9 cellular contexts compared by ENCODE assay signal in the genomic region with DNA sequence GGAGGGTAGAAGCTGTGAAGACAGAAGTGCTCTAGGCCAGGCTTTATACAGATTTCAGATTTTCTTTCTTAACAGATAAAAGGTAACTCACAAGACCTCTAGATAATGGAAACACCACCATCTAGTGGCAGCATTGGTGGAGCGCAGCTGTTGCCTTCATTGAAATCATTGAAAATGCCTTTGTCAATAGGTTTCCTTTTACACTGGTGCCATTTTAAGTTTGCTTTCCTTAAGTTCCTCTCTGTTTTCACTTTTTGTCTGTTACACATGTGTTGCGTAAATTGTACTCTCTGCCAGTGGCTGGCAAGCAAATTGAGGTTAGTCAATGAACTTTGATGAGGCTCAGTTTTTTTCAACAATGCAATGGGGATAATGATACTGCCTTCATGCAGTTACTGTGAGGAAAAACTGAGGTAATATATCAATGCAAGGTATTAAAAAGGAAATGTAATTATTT. TPM values are rescaled to one million over a fixed set of nuclear protein-coding genes. Genes with fewer than 3 reads are reported as not detected.
A peak's percentile ranks its signal among the peaks of the same experiment; 100 is the strongest.
DNase-seq lines count a peak whose midpoint lies in the region; ATAC-seq and TF ChIP-seq lines count a peak whose summit lies in the region.
"Had no signal": no experiment of that assay in that cellular context is flagged by ENCODE, and none has a peak within 500 bp of the region (broad histone marks: within the 10 kb centered on the region; RNA-seq: fewer than 3 reads in every experiment).

No MANE protein-coding gene starts in this region.

- H3K9me2 ChIP-seq in OCI-LY1 (ENCODE audit: low read depth, low read length): no peaks in the 10 kb centered on the region

- H3K4me3 ChIP-seq in IMR-90 (ENCODE audit: insufficient read depth, low read depth, low read length) (no peak overlapping the region), OCI-LY1 (ENCODE audit: low read depth, low read length, poor library complexity, severe bottlenecking) (no peak overlapping the region), epithelial cell of proximal tubule (ENCODE audit: low read depth, low read length) (no peak overlapping the region)
- no peak overlapping the region for H3K4me3 ChIP-seq in naive thymus-derived CD4-positive, alpha-beta T cell (ENCODE audit: low read length)
- H3K4me3 ChIP-seq: BLaER1 treated with 17β-estradiol and CSF1 and Interleukin-3, amounts not matched to agents 10 nM and 100 nM had no signal

- H4K91ac ChIP-seq in IMR-90 (ENCODE audit: insufficient read depth, low read depth, low read length): no peak overlapping the region

- no peak overlapping the region for H2AFZ ChIP-seq in IMR-90 (replicated peaks; ENCODE audit: low read length, poor library complexity)
- no peak overlapping the region for H2AFZ ChIP-seq in OCI-LY1 (ENCODE audit: low read length)

- in situ Hi-C loops in IMR-90 (cut with MboI; ENCODE audit: low sequenced_read_pairs): loop anchor here (5.0 to 25.0 kb wide), 2 partner anchors 671 to 866 kb away; no protein-coding TSS in a partner anchor

- no peak overlapping the region; the same call in 1 of the 2 replicates for H2AK5ac ChIP-seq in IMR-90 (ENCODE audit: low read depth, low read length)

- H3K14ac ChIP-seq in IMR-90 (replicated peaks; ENCODE audit: low read depth, low read length): no peak overlapping the region

- H3K79me2 ChIP-seq in OCI-LY1 (ENCODE audit: insufficient read depth, low read length): no peaks in the 10 kb centered on the region

- POLR2A ChIA-PET in IMR-90 (lab: Charles Lee; ENCODE audit: unreplicated experiment): no interaction called here
- POLR2A ChIA-PET in naive thymus-derived CD4-positive, alpha-beta T cell (lab: Charles Lee): interaction anchor here (1.4 kb wide), 1 partner anchor 671 kb away, joined by 5 read pairs; no protein-coding TSS in a partner anchor

- no peaks in the 10 kb centered on the region for H3F3A ChIP-seq in OCI-LY1 (ENCODE audit: insufficient read depth, low read length)

- intact Hi-C loops in IMR-90 (cut with micrococcal nuclease): loop anchor here (1.0 to 5.0 kb wide), 3 partner anchors 176 to 852 kb away; no protein-coding TSS in a partner anchor
- intact Hi-C loops in naive thymus-derived CD4-positive, alpha-beta T cell (cut with micrococcal nuclease): loop anchor here (1.0 to 5.0 kb wide), 13 partner anchors 66 to 852 kb away; a partner anchor contains a TSS

- H3K27me3 ChIP-seq in IMR-90 (ENCODE audit: control insufficient read depth, insufficient read depth, low read length) (no peaks in the 10 kb centered on the region), OCI-LY1 (ENCODE audit: insufficient read depth, low read length) (no peaks in the 10 kb centered on the region)
- H3K27me3 ChIP-seq in naive thymus-derived CD4-positive, alpha-beta T cell (ENCODE audit: control insufficient read depth in 2 of 2, insufficient read depth in 2 of 2, low read length in 2 of 2): no peaks in the 10 kb centered on the region
- H3K27me3 ChIP-seq: BLaER1 treated with 17β-estradiol and CSF1 and Interleukin-3, amounts not matched to agents 10 nM and 100 nM had no signal

- no peak overlapping the region for H3K56ac ChIP-seq in IMR-90 (ENCODE audit: extremely low read depth, insufficient read depth, low read length)

- H2BK5ac ChIP-seq in IMR-90 (ENCODE audit: low read depth, low read length, poor library complexity, severe bottlenecking): no peak overlapping the region

- BruUV-seq in IMR-90 (replicated peaks; lab: Mats Ljungman, UMichigan): no TSS peak

- peaks cover 2% of the 10 kb centered on the region for H3K9me3 ChIP-seq in IMR-90 (ENCODE audit: control insufficient read depth, insufficient read depth, low read length)
- H3K9me3 ChIP-seq in OCI-LY1 (ENCODE audit: low read length): no peaks in the 10 kb centered on the region
- H3K9me3 ChIP-seq in naive thymus-derived CD4-positive, alpha-beta T cell (ENCODE audit: control insufficient read depth in 2 of 3, low read length in 3 of 3): no peaks in the 10 kb centered on the region

- H2BK120ac ChIP-seq in IMR-90 (ENCODE audit: low read depth, low read length): no peak overlapping the region

- peaks cover 0 to 7% (median 0%) of the 10 kb centered on the region in 5 donors for H3K27me3 Mint-ChIP-seq in naive thymus-derived CD4-positive, alpha-beta T cell

- H4K8ac ChIP-seq in IMR-90 (ENCODE audit: low read depth in 2 of 2, low read length in 2 of 2): no peak overlapping the region

- H3K23ac ChIP-seq in IMR-90 (ENCODE audit: low read depth, low read length): no peak overlapping the region

- peaks cover 31% of the 10 kb centered on the region for H3K36me3 ChIP-seq in IMR-90 (ENCODE audit: control insufficient read depth, insufficient read depth, low read length)
- no peaks in the 10 kb centered on the region for H3K36me3 ChIP-seq in OCI-LY1 (ENCODE audit: insufficient read depth, low read length)
- no peaks in the 10 kb centered on the region for H3K36me3 ChIP-seq in naive thymus-derived CD4-positive, alpha-beta T cell (ENCODE audit: control insufficient read depth in 2 of 3, insufficient read depth in 3 of 3, low read length in 3 of 3)

- H3K9me1 ChIP-seq in IMR-90 (ENCODE audit: insufficient read depth, low read length): no peaks in the 10 kb centered on the region

- no peak for TF ChIP-seq POLR2A in IMR-90 (IDR thresholded peaks at IDR 0.05; ENCODE audit: low read depth, low read length)

- no peak overlapping the region for H2BK15ac ChIP-seq in IMR-90 (ENCODE audit: low read depth, low read length)

- no peak overlapping the region for H4K5ac ChIP-seq in IMR-90 (ENCODE audit: low read depth, low read length)

- no peak overlapping the region for H3K27ac Mint-ChIP-seq in naive thymus-derived CD4-positive, alpha-beta T cell

- DNase-seq in activated gamma-delta T cell treated with Interleukin-2 at 50 U/mL for 16 hours: peak; percentile 72
- no peak for DNase-seq in activated gamma-delta T cell (lab: John Stamatoyannopoulos, UW)
- DNase-seq in IMR-90: peak; percentile 79
- peak; percentile 44 for DNase-seq in activated CD8-positive, alpha-beta memory T cell treated with anti-CD3 and anti-CD28 coated beads, Interleukin-2, amount 50 U/mL, for 24 hours (ENCODE audit: extremely low read depth)
- DNase-seq in epithelial cell of proximal tubule (ENCODE audit: low read depth): peak; percentile 19
- DNase-seq in naive thymus-derived CD4-positive, alpha-beta T cell: peak; percentile 35 to 76 (median 67)
- DNase-seq in stimulated activated CD8-positive, alpha-beta memory T cell treated with anti-CD3 and anti-CD28 coated beads, Interleukin-7, amount 100 ng/mL, for 48 hours (ENCODE audit: extremely low read depth in 1 of 2, low read depth in 1 of 2): peak; percentile 26 to 55

- no peak overlapping the region for H3K4me3 Mint-ChIP-seq in naive thymus-derived CD4-positive, alpha-beta T cell

- H3K9ac ChIP-seq in IMR-90 (ENCODE audit: low read depth, low read length) (no peak overlapping the region), OCI-LY1 (ENCODE audit: low read length) (no peak overlapping the region)
- H3K9ac ChIP-seq: BLaER1 treated with 17β-estradiol and CSF1 and Interleukin-3, amounts not matched to agents 10 nM and 100 nM had no signal

- H3K4me2 ChIP-seq in IMR-90 (ENCODE audit: low read depth, low read length) (no peak overlapping the region), OCI-LY1 (ENCODE audit: low read length) (no peak overlapping the region)

- H3K27ac ChIP-seq in IMR-90 (ENCODE audit: insufficient read depth, low read length) (no peak overlapping the region), OCI-LY1 (ENCODE audit: low read depth, low read length, poor library complexity, severe bottlenecking) (no peak overlapping the region)
- no peak overlapping the region for H3K27ac ChIP-seq in naive thymus-derived CD4-positive, alpha-beta T cell (ENCODE audit: low read depth, low read length)
- H3K27ac ChIP-seq: BLaER1 treated with 17β-estradiol and CSF1 and Interleukin-3, amounts not matched to agents 10 nM and 100 nM had no signal

- TF ChIP-seq CTCF in IMR-90 (conservative IDR thresholded peaks at IDR 0.05; ENCODE audit: low read depth, low read length) (peak; percentile 87), OCI-LY1 (IDR thresholded peaks at IDR 0.05; ENCODE audit: low read length) (peak; percentile 73), epithelial cell of proximal tubule (conservative IDR thresholded peaks at IDR 0.05; ENCODE audit: low read depth, low read length) (peak; percentile 96)

- no peak overlapping the region for H3K18ac ChIP-seq in IMR-90 (ENCODE audit: low read depth, low read length)

- dilution Hi-C loops in IMR-90 (cut with HindIII; ENCODE audit: low sequenced_read_pairs, unreplicated experiment): no loop called here

- H4K20me1 ChIP-seq in IMR-90 (ENCODE audit: insufficient read depth, low read length) (no peaks in the 10 kb centered on the region), OCI-LY1 (ENCODE audit: insufficient read depth, low read length) (no peaks in the 10 kb centered on the region)
- H4K20me1 ChIP-seq: BLaER1 treated with 17β-estradiol and CSF1 and Interleukin-3, amounts not matched to agents 10 nM and 100 nM had no signal

- peaks cover 0 to 25% (median 10%) of the 10 kb centered on the region in 11 donors for H3K9me3 Mint-ChIP-seq in naive thymus-derived CD4-positive, alpha-beta T cell

- no peak overlapping the region for H2AK9ac ChIP-seq in IMR-90 (replicated peaks; ENCODE audit: low read depth, low read length, poor library complexity)

- H3K4ac ChIP-seq in IMR-90 (ENCODE audit: low read depth, low read length): no peak overlapping the region

- CTCF ChIA-PET in IMR-90 (lab: Yijun Ruan, JAX): interaction anchor here (0.6 to 0.7 kb wide), 2 partner anchors 17 to 240 kb away, joined by 3 to 6 read pairs; no protein-coding TSS in a partner anchor
- CTCF ChIA-PET in naive thymus-derived CD4-positive, alpha-beta T cell (lab: Charles Lee): interaction anchor here (0.9 to 4.5 kb wide), 9 partner anchors 11 to 848 kb away, joined by 3 to 41 read pairs (median 4); no protein-coding TSS in a partner anchor

- WGBS in IMR-90 (ENCODE audit: extremely low coverage in 2 of 2, insufficient read length in 1 of 2), 2 experiments: no CpG with 5 or more reads among the region's 2 CpGs

- peaks cover 8 to 17% (median 11%) of the 10 kb centered on the region in 5 donors for H3K36me3 Mint-ChIP-seq in naive thymus-derived CD4-positive, alpha-beta T cell

- H3K79me1 ChIP-seq in IMR-90 (ENCODE audit: low read depth in 1 of 2, low read length in 2 of 2): no peaks in the 10 kb centered on the region; a peak in 1 of 4 replicates

- no peak overlapping the region for H2BK20ac ChIP-seq in IMR-90 (ENCODE audit: low read depth, low read length)

- ATAC-seq in IMR-90 (ENCODE audit: low read depth): peak; percentile 95
- peak; percentile 94 for ATAC-seq in naive thymus-derived CD4-positive, alpha-beta T cell

- no peaks in the 10 kb centered on the region for H3K4me1 ChIP-seq in IMR-90 (ENCODE audit: control insufficient read depth, insufficient read depth, low read length)
- H3K4me1 ChIP-seq in OCI-LY1 (ENCODE audit: insufficient read depth, low read length, severe bottlenecking): no peaks in the 10 kb centered on the region
- H3K4me1 ChIP-seq in naive thymus-derived CD4-positive, alpha-beta T cell (ENCODE audit: control insufficient read depth in 2 of 2, insufficient read depth in 2 of 2, low read length in 2 of 2): no peaks in the 10 kb centered on the region

- H3K4me1 Mint-ChIP-seq in naive thymus-derived CD4-positive, alpha-beta T cell: peaks cover 0 to 5% (median 0%) of the 10 kb centered on the region in 7 donors

- peak; percentile 81 for TF ChIP-seq RAD21 in IMR-90 (IDR thresholded peaks at IDR 0.05; ENCODE audit: low read length)

RNA-seq across cellular contexts. Expression of a gene that starts 31.1 kb away (rescaled TPM):
- total RNA-seq in IMR-90 (2012; rRNA removed) (16.7 and 22.8 TPM in 2 replicates), epithelial cell of proximal tubule (1.5 and 1.7 TPM in 2 replicates)
- polyA plus RNA-seq in IMR-90 (2012; rRNA removed): 16.2 and 21.1 TPM in 2 replicates
- polyA plus RNA-seq in IMR-90 (2012; cell fraction: cytosol; rRNA removed): 5.6 and 6.7 TPM in 2 replicates
- 6.2 and 38.4 TPM in 2 replicates for polyA plus RNA-seq in IMR-90 (2012; cell fraction: nucleus; rRNA removed; ENCODE audit: low replicate concordance)
- under 1 TPM in 4 of 5 experiments, not detected in 1; 0.24 to 0.42 (median 0.34) TPM for total RNA-seq in naive thymus-derived CD4-positive, alpha-beta T cell
- polyA plus RNA-seq in naive thymus-derived CD4-positive, alpha-beta T cell: not detected

RNA-seq across cellular contexts. Expression of a gene that starts 54.4 kb away (rescaled TPM):
- total RNA-seq in IMR-90 (2012; rRNA removed): 47.0 and 85.5 TPM in 2 replicates
- polyA plus RNA-seq in IMR-90 (2012; rRNA removed): 12.7 and 16.4 TPM in 2 replicates
- polyA plus RNA-seq in IMR-90 (2012; cell fraction: cytosol; rRNA removed): 1.2 and 1.9 TPM in 2 replicates
- polyA plus RNA-seq in IMR-90 (2012; cell fraction: nucleus; rRNA removed; ENCODE audit: low replicate concordance): 2.2 and 30.6 TPM in 2 replicates
- total RNA-seq in epithelial cell of proximal tubule: 31.0 and 47.5 TPM in 2 replicates
- 10 to 100 TPM; 43.2 to 76.8 (median 53.0) TPM for total RNA-seq in naive thymus-derived CD4-positive, alpha-beta T cell
- polyA plus RNA-seq in naive thymus-derived CD4-positive, alpha-beta T cell: 10 to 100 TPM; 31.0 to 36.4 TPM
